In genomic region chr16:50313596-50314483, GRCh38 we compare ENCODE assay signal across 8 cellular contexts. TPM values are rescaled to one million over a fixed set of nuclear protein-coding genes. Genes with fewer than 3 reads are reported as not detected.
DNase-seq lines count a peak whose midpoint lies in the region; ATAC-seq, FAIRE-seq and TF ChIP-seq lines count a peak whose summit lies in the region.

No MANE protein-coding gene starts in this region.

- DNase-seq in MV-4-11 (lab: John Stamatoyannopoulos, UW) (peak; percentile 82), kidney (peak; percentile 81), SHP77 (lab: John Stamatoyannopoulos, UW) (no peak)
- DNase-seq in stimulated activated CD8-positive, alpha-beta memory T cell treated with anti-CD3 and anti-CD28 coated beads, Interleukin-4, amount 100 ng/mL, for 1 hour (ENCODE audit: low read depth in 2 of 2, low spot score in 1 of 2): peak; percentile 18 to 34

- peaks cover 2 to 3% of the 10 kb centered on the region in 2 donors for H3K4me1 ChIP-seq in kidney (ENCODE audit: control insufficient read depth in 1 of 2, insufficient read depth in 1 of 2, low read depth in 1 of 2, low read length in 2 of 2)

- ATAC-seq in HG03342 (IDR thresholded peaks at IDR 0.05; ENCODE audit: unreplicated experiment) (no peak), HG03378 (IDR thresholded peaks at IDR 0.05; ENCODE audit: unreplicated experiment) (no peak), HG03135 (IDR thresholded peaks at IDR 0.05; ENCODE audit: unreplicated experiment) (no peak)

- no peaks in the 10 kb centered on the region for H3K9me3 Mint-ChIP-seq in activated naive CD8-positive, alpha-beta T cell (ENCODE audit: low read depth)

- H3K27ac Mint-ChIP-seq in activated naive CD8-positive, alpha-beta T cell: peak overlapping the region; percentile 93

- no peaks in the 10 kb centered on the region for H3K27me3 Mint-ChIP-seq in activated naive CD8-positive, alpha-beta T cell

- no peak overlapping the region for H3K4me3 ChIP-seq in kidney (ENCODE audit: low read length in 2 of 2)

- no peak overlapping the region for H3K27ac ChIP-seq in kidney (ENCODE audit: low read depth in 2 of 2, low read length in 2 of 2)

- H3K9me3 ChIP-seq in kidney (ENCODE audit: control insufficient read depth in 1 of 2, low read length in 2 of 2): no peaks in the 10 kb centered on the region

- H3K9ac ChIP-seq in kidney (ENCODE audit: low read length in 2 of 2): no peak overlapping the region

- intact Hi-C loops in kidney (cut with DNase I): no loop called here

- FAIRE-seq in kidney (lab: Jason Lieb, UNC): no peak

- H3K4me3 Mint-ChIP-seq in activated naive CD8-positive, alpha-beta T cell: peak overlapping the region; percentile 15

- H3K36me3 ChIP-seq in kidney (ENCODE audit: control insufficient read depth in 1 of 2, insufficient read depth in 2 of 2, low read length in 2 of 2): peaks cover 16 to 26% of the 10 kb centered on the region in 2 donors

- peaks cover 21% of the 10 kb centered on the region for H3K4me1 Mint-ChIP-seq in activated naive CD8-positive, alpha-beta T cell (ENCODE audit: low read depth)

- peaks cover 5% of the 10 kb centered on the region for H3K36me3 Mint-ChIP-seq in activated naive CD8-positive, alpha-beta T cell

- no peak for TF ChIP-seq CTCF in kidney (IDR thresholded peaks at IDR 0.05; ENCODE audit: borderline replicate concordance, extremely low read depth, insufficient read depth)

RNA-seq across cellular contexts. Expression of gene ADCY7, which starts 47.5 kb away (rescaled TPM):
- total RNA-seq in kidney: 40.5 TPM
- 0.86 TPM for polyA plus RNA-seq in kidney (ENCODE audit: insufficient read depth, low read depth, low replicate concordance)

RNA-seq across cellular contexts. Expression of gene BRD7, which starts 54.9 kb away (rescaled TPM):
- total RNA-seq in kidney: 68.0 TPM
- polyA plus RNA-seq in kidney (ENCODE audit: insufficient read depth, low read depth, low replicate concordance): 44.1 TPM

Comparison
In these comparisons a context has a peak if more than half of its experiments do, and no peak if none do; other contexts are left out.
1. DNase-seq: peak in MV-4-11 (single experiment), kidney (single experiment) and stimulated activated CD8-positive, alpha-beta memory T cell treated with anti-CD3 and anti-CD28 coated beads, Interleukin-4, amount 100 ng/mL, for 1 hour (2 of 2); none in SHP77 (0 of 2).